ENCODE assay signal across 23 cellular contexts in the genomic region with DNA sequence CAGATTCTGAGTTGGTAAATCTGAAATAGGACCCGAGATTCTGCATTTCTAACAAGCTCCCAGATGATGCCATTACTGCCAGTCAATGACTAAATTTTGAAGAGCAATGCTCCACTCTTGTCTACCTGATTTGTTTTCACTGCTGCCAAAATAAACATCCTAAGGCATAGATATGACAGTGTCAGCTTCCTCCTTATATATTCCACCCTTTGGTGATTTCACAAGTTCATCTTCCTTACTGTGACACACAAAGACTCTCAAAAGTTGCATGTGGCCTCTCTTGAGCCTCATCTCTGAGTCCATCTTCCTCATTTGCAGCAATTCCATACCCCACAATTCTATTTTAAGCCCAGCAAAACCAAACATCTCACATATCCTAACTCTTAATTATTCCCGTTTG.
DNase-seq lines count a peak whose midpoint lies in the region; ATAC-seq, FAIRE-seq and TF ChIP-seq lines count a peak whose summit lies in the region.
"Had no signal": no experiment of that assay in that cellular context is flagged by ENCODE, and none has a peak within 500 bp of the region (broad histone marks: within the 10 kb centered on the region; RNA-seq: fewer than 3 reads in every experiment).

No MANE protein-coding gene starts in this region.

- FAIRE-seq in H54 (lab: Jason Lieb, UNC) (peak; percentile 27), HTR-8/SVneo (lab: Jason Lieb, UNC) (no peak)
- FAIRE-seq: D721Med, endothelial cell of umbilical vein had no signal

- H3K27ac Mint-ChIP-seq in T-cell, result no peak overlapping the region
- H3K27ac Mint-ChIP-seq in naive thymus-derived CD8-positive, alpha-beta T cell, result peak overlapping the region in 2 of 10 donors; percentile 11 to 72
- H3K27ac Mint-ChIP-seq: activated CD4-positive, alpha-beta T cell treated with anti-CD3 and anti-CD28 coated beads, Interleukin-2, amount 10 ng/mL, durations not matched to agents 7 days and 5 days; activated naive CD4-positive, alpha-beta T cell treated with anti-CD3 and anti-CD28 coated beads, Interleukin-2, amount 50 U/mL, for 24 hours had no signal

- POLR2A ChIA-PET in T-cell (lab: Charles Lee), result interaction anchor here in 1 of 2 donors (0.6 kb wide), 1 partner anchor 1282 kb away, joined by 3 read pairs; no protein-coding TSS in a partner anchor
- POLR2A ChIA-PET in naive thymus-derived CD8-positive, alpha-beta T cell (lab: Charles Lee), result no interaction called here

- CTCF ChIA-PET in T-cell (lab: Charles Lee), result no interaction called here

- no peak for TF ChIP-seq CTCF in epithelial cell of esophagus (IDR thresholded peaks at IDR 0.05; ENCODE audit: insufficient read depth, low read depth, low read length, missing control alignments)

- H3K4me3 ChIP-seq in epithelial cell of esophagus (ENCODE audit: low read length), result no peak overlapping the region
- H3K4me3 ChIP-seq: SK-N-MC, skin epidermis had no signal

- peaks cover 26% of the 10 kb centered on the region for H3K36me3 Mint-ChIP-seq in T-cell
- peaks cover 0 to 24% (median 18%) of the 10 kb centered on the region in 3 donors for H3K36me3 Mint-ChIP-seq in naive thymus-derived CD8-positive, alpha-beta T cell

- H3K27me3 Mint-ChIP-seq in T-cell, result no peaks in the 10 kb centered on the region
- no peaks in the 10 kb centered on the region for H3K27me3 Mint-ChIP-seq in naive thymus-derived CD8-positive, alpha-beta T cell
- H3K27me3 Mint-ChIP-seq: activated CD4-positive, alpha-beta T cell treated with anti-CD3 and anti-CD28 coated beads, Interleukin-2, amount 10 ng/mL, durations not matched to agents 7 days and 5 days; activated naive CD4-positive, alpha-beta T cell treated with anti-CD3 and anti-CD28 coated beads, Interleukin-2, amount 50 U/mL, for 24 hours; naive B cell had no signal

- no peak for ATAC-seq in T-cell (replicated peaks in 1 of 4)
- no peak for ATAC-seq in naive thymus-derived CD8-positive, alpha-beta T cell
- no peak for ATAC-seq in GM21515 (IDR thresholded peaks at IDR 0.05; ENCODE audit: unreplicated experiment)

- H3K9me3 Mint-ChIP-seq in T-cell, result no peaks in the 10 kb centered on the region
- H3K9me3 Mint-ChIP-seq in naive thymus-derived CD8-positive, alpha-beta T cell, result no peaks in the 10 kb centered on the region
- H3K9me3 Mint-ChIP-seq: activated CD4-positive, alpha-beta T cell treated with anti-CD3 and anti-CD28 coated beads, Interleukin-2, amount 10 ng/mL, durations not matched to agents 7 days and 5 days; activated naive CD4-positive, alpha-beta T cell treated with anti-CD3 and anti-CD28 coated beads, Interleukin-2, amount 50 U/mL, for 24 hours; naive B cell had no signal

- DNase-seq in AML-193 (lab: John Stamatoyannopoulos, UW), result peak; percentile 76 to 84
- DNase-seq in H54 (ENCODE audit: insufficient read length, low spot score), result no peak
- peak; percentile 54 for DNase-seq in NOMO-1 treated with dmso at 0.1 percent for 144 hours (lab: John Stamatoyannopoulos, UW; ENCODE audit: unreplicated experiment)
- DNase-seq in epithelial cell of esophagus (ENCODE audit: low read depth), result peak; percentile 75
- no peak for DNase-seq in HTR-8/SVneo (ENCODE audit: insufficient read length, low spot score)
- no peak for DNase-seq in T-cell
- no peak for DNase-seq in naive thymus-derived CD8-positive, alpha-beta T cell
- DNase-seq: activated CD4-positive, alpha-beta T cell treated with anti-CD3 and anti-CD28 coated beads, Interleukin-2, amount 10 ng/mL, durations not matched to agents 7 days and 5 days; activated T-cell treated with anti-CD3 and anti-CD28 coated beads, Interleukin-2, amount 50 U/mL, for 1 hour; cortex of kidney; GOT3; Karpas-422; naive B cell; NCI-H1694; NCI-H446 treated with DMSO at 0.1 percent for 48 hours; OCI-M1; posterior cingulate gyrus had no signal

- TF ChIP-seq POLR2A in H54 (IDR thresholded peaks at IDR 0.05; ENCODE audit: low read depth, low read length), result no peak

- peaks cover 15 to 51% (median 45%) of the 10 kb centered on the region in 3 donors for H3K4me1 Mint-ChIP-seq in T-cell
- peaks cover 22 to 47% (median 43%) of the 10 kb centered on the region in 4 donors for H3K4me1 Mint-ChIP-seq in naive thymus-derived CD8-positive, alpha-beta T cell

- no peak overlapping the region for H3K4me3 Mint-ChIP-seq in T-cell
- no peak overlapping the region for H3K4me3 Mint-ChIP-seq in naive thymus-derived CD8-positive, alpha-beta T cell
- H3K4me3 Mint-ChIP-seq: activated CD4-positive, alpha-beta T cell treated with anti-CD3 and anti-CD28 coated beads, Interleukin-2, amount 10 ng/mL, durations not matched to agents 7 days and 5 days; activated naive CD4-positive, alpha-beta T cell treated with anti-CD3 and anti-CD28 coated beads, Interleukin-2, amount 50 U/mL, for 24 hours; naive B cell had no signal

Comparison
In these comparisons a context has a peak if more than half of its experiments do, and no peak if none do; other contexts are left out.
1. DNase-seq: peak in AML-193 (2 of 2), NOMO-1 treated with dmso at 0.1 percent for 144 hours (single experiment) and epithelial cell of esophagus (single experiment); none in H54 (single experiment), HTR-8/SVneo (single experiment), T-cell (0 of 34) and naive thymus-derived CD8-positive, alpha-beta T cell (0 of 10).